Comparison of ENCODE assay signal across 11 cellular contexts in the genomic region with DNA sequence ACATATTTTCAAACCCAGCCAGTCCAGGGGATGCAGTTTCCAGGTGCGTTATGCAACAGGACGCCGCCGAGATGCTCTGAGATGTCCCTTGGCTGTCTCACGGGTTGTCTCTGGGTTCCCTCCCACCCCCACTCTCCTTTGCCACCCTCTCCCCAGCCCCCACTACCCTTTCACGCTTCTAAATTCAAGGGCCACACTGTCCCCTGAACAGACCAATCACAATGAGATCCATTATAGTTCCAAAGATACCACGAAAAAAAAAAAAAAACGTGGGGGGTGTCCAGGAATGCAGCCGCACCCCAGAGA.
"Had no signal": no experiment of that assay in that cellular context is flagged by ENCODE, and none has a peak within 500 bp of the region (broad histone marks: within the 10 kb centered on the region; RNA-seq: fewer than 3 reads in every experiment).

No MANE protein-coding gene starts in this region.

- DNase-seq: activated CD8-positive, alpha-beta memory T cell treated with anti-CD3 and anti-CD28 coated beads for 24 hours; activated naive CD4-positive, alpha-beta T cell treated with anti-CD3 and anti-CD28 coated beads, Interleukin-2, amount 50 U/mL, for 16 hours; activated T-cell treated with anti-CD3 and anti-CD28 coated beads for 4 hours; brain microvascular endothelial cell; left cardiac atrium; natural killer cell; stimulated activated CD4-positive, alpha-beta T cell treated with anti-CD3 and anti-CD28 coated beads, Interleukin-15, amount 100 ng/mL, for 24 hours; stimulated activated CD4-positive, alpha-beta T cell treated with anti-CD3 and anti-CD28 coated beads, Interleukin-4, amount 100 ng/mL, for 4 hours; stimulated activated naive CD8-positive, alpha-beta T cell treated with anti-CD3 and anti-CD28 coated beads, Interleukin-15, amount 100 ng/mL, for 72 hours had no signal

- H3K9me3 ChIP-seq: thyroid gland had no signal

- ATAC-seq: natural killer cell; stimulated activated naive CD8-positive, alpha-beta T cell treated with anti-CD3 and anti-CD28 coated beads, Interleukin-15, amount 100 ng/mL, for 72 hours had no signal

- H3K4me3 ChIP-seq: lung, thyroid gland had no signal

- H3K27ac ChIP-seq: brain microvascular endothelial cell had no signal

- H3K36me3 ChIP-seq: brain microvascular endothelial cell, thyroid gland had no signal
